ENCODE assay signal across 17 cellular contexts in the genomic region with DNA sequence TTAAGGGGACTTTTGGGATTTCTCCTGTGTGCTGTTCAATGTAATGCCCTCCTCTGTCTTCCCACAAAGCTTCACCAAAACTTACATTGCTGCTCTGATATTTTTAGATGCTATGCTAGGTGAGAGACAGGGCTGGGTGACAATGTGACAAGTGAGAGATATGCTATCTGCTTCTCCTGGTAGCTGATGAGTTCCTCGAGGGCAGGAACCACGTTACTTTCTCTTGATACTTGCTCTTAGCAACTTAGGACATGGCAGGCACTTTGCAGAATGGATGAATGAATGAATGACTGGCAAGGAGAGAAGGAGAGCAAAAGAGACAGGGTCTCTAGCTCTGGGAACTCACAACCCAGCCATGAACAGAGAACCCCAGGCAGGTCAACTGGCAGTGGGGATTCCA.
DNase-seq lines count a peak whose midpoint lies in the region; ATAC-seq, FAIRE-seq and TF ChIP-seq lines count a peak whose summit lies in the region.
"Had no signal": no experiment of that assay in that cellular context is flagged by ENCODE, and none has a peak within 500 bp of the region (broad histone marks: within the 10 kb centered on the region; RNA-seq: fewer than 3 reads in every experiment).

No MANE protein-coding gene starts in this region.

- H3K27me3 ChIP-seq in heart right ventricle = no peaks in the 10 kb centered on the region
- no peaks in the 10 kb centered on the region for H3K27me3 ChIP-seq in bronchial epithelial cell (ENCODE audit: control insufficient read depth, insufficient read depth, low read length)
- H3K27me3 ChIP-seq in effector memory CD4-positive, alpha-beta T cell (replicated peaks; ENCODE audit: control insufficient read depth, insufficient read depth, low read length, poor library complexity, severe bottlenecking) = no peaks in the 10 kb centered on the region

- 37 to 46% methylated on average over 2 of the region's 2 CpGs for WGBS in heart right ventricle, 2 donors

- TF ChIP-seq CTCF in heart right ventricle (IDR thresholded peaks at IDR 0.05) = no peak
- no peak for TF ChIP-seq CTCF in bronchial epithelial cell (IDR thresholded peaks at IDR 0.05; ENCODE audit: insufficient read depth, low read length, severe bottlenecking)

- no peak for DNase-seq in Right ventricle myocardium superior
- no peak for DNase-seq in heart right ventricle
- DNase-seq in bronchial epithelial cell (ENCODE audit: low read depth) = no peak
- DNase-seq in left ventricle myocardium superior = no peak
- DNase-seq in NCI-H524 treated with DMSO at 0.1 percent for 48 hours (lab: John Stamatoyannopoulos, UW) = no peak
- DNase-seq in NCI-H748 treated with DMSO at 0.1 percent for 48 hours (lab: John Stamatoyannopoulos, UW) = no peak
- no peak for DNase-seq in effector memory CD4-positive, alpha-beta T cell
- DNase-seq: EL, GF-D8, IMR-90, MV-4-11, NCI-H1105 treated with DMSO at 0.1 percent for 48 hours, NCI-H345, NCI-H524 had no signal

- peak; percentile 52 for FAIRE-seq in bronchial epithelial cell (lab: Jason Lieb, UNC)
- FAIRE-seq: H1, RCC 7860 had no signal

- intact Hi-C loops in Right ventricle myocardium superior (cut with DNase I) = no loop called here
- intact Hi-C loops in heart right ventricle (cut with DNase I) = no loop called here
- intact Hi-C loops in left ventricle myocardium superior (cut with micrococcal nuclease) = no loop called here

- peaks cover 0 to 54% (median 36%) of the 10 kb centered on the region in 9 donors for H3K4me1 ChIP-seq in heart right ventricle
- no peaks in the 10 kb centered on the region for H3K4me1 ChIP-seq in effector memory CD4-positive, alpha-beta T cell (ENCODE audit: control insufficient read depth, insufficient read depth, low read length, poor library complexity, severe bottlenecking)

- no peaks in the 10 kb centered on the region for H3K9me3 ChIP-seq in heart right ventricle
- no peaks in the 10 kb centered on the region for H3K9me3 ChIP-seq in effector memory CD4-positive, alpha-beta T cell (ENCODE audit: control insufficient read depth, low read length)

- peaks cover 0 to 33% (median 14%) of the 10 kb centered on the region in 9 donors for H3K36me3 ChIP-seq in heart right ventricle
- H3K36me3 ChIP-seq in bronchial epithelial cell (ENCODE audit: control insufficient read depth, insufficient read depth, low read length) = no peaks in the 10 kb centered on the region
- H3K36me3 ChIP-seq in effector memory CD4-positive, alpha-beta T cell (ENCODE audit: control insufficient read depth, insufficient read depth, low read length) = peaks cover 7% of the 10 kb centered on the region

- H3K27ac ChIP-seq in heart right ventricle = peak overlapping the region in 5 of 10 donors; percentile 73 to 93 (median 85)
- H3K27ac ChIP-seq in effector memory CD4-positive, alpha-beta T cell (ENCODE audit: insufficient read depth, low read length, poor library complexity, severe bottlenecking) = no peak overlapping the region

- no peak overlapping the region for H3K4me3 ChIP-seq in heart right ventricle
- no peak overlapping the region for H3K4me3 ChIP-seq in bronchial epithelial cell (ENCODE audit: low read depth, low read length)
- no peak overlapping the region for H3K4me3 ChIP-seq in effector memory CD4-positive, alpha-beta T cell (ENCODE audit: insufficient read depth, low read depth, low read length, poor library complexity, severe bottlenecking)

- ATAC-seq in Right ventricle myocardium superior (ENCODE audit: poor library complexity) (peak; percentile 20), heart right ventricle (no peak), left ventricle myocardium superior (peak; percentile 28)
- ATAC-seq: HCT116 had no signal

Comparison
In these comparisons a context has a peak if more than half of its experiments do, and no peak if none do; other contexts are left out.
1. ATAC-seq: peak in Right ventricle myocardium superior (single experiment) and left ventricle myocardium superior (single experiment); none in heart right ventricle (0 of 8).